ENCODE assay signal across 1 cellular context in the genomic region with DNA sequence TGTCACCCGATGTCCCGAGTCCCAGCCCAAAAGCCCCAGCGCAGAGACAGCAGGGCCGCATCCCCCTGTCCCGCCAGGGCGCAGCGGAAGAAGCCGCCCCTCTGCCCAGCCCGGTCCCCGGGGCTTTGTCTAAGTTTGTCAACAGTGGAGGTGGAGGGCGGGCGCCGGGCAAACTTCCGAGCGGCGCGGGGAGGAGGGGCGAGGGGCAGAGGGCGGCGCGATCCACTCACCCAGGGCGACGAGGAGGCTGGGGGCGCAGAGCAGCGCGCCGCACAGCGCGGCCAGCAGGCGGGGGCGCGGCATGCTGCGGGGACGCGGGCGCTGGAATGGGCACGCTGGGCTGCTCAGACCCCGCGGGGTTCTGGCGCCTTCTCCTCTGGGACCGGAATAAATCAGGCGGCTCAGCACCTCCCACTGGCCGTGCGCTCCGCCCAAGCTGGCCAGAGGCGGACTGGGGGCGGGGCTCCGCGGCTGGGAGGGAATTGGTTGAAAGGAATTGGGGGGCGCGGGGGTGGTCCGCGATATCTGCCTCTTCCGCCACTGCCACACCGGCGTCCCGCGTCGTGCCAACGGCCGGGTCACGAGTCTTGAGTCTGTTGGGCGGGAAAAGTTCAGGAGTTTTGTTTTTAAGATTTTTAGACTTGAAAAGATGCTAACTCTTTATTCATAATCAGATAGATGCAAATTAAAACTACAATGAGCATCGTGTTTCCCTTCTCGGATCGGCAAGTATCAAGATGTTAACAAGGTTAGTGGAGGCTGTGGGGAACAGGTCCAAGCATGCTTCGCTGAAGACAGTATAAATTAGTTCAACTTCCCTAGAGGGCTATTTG.
A peak's percentile ranks its signal among the peaks of the same experiment; 100 is the strongest.
TF ChIP-seq lines count a peak whose summit lies in the region.

A gene with protein sequence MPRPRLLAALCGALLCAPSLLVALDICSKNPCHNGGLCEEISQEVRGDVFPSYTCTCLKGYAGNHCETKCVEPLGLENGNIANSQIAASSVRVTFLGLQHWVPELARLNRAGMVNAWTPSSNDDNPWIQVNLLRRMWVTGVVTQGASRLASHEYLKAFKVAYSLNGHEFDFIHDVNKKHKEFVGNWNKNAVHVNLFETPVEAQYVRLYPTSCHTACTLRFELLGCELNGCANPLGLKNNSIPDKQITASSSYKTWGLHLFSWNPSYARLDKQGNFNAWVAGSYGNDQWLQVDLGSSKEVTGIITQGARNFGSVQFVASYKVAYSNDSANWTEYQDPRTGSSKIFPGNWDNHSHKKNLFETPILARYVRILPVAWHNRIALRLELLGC (minus strand): TSS at position 363 of the 833 bp plus-strand sequence. CDS start 60 bp downstream, at position 303.

TF ChIP-seq in GM23338, 12 proteins besides CTCF, POLR2A, EP300 and RAD21 (continued from another document):
- TF ChIP-seq, protein P1, sequence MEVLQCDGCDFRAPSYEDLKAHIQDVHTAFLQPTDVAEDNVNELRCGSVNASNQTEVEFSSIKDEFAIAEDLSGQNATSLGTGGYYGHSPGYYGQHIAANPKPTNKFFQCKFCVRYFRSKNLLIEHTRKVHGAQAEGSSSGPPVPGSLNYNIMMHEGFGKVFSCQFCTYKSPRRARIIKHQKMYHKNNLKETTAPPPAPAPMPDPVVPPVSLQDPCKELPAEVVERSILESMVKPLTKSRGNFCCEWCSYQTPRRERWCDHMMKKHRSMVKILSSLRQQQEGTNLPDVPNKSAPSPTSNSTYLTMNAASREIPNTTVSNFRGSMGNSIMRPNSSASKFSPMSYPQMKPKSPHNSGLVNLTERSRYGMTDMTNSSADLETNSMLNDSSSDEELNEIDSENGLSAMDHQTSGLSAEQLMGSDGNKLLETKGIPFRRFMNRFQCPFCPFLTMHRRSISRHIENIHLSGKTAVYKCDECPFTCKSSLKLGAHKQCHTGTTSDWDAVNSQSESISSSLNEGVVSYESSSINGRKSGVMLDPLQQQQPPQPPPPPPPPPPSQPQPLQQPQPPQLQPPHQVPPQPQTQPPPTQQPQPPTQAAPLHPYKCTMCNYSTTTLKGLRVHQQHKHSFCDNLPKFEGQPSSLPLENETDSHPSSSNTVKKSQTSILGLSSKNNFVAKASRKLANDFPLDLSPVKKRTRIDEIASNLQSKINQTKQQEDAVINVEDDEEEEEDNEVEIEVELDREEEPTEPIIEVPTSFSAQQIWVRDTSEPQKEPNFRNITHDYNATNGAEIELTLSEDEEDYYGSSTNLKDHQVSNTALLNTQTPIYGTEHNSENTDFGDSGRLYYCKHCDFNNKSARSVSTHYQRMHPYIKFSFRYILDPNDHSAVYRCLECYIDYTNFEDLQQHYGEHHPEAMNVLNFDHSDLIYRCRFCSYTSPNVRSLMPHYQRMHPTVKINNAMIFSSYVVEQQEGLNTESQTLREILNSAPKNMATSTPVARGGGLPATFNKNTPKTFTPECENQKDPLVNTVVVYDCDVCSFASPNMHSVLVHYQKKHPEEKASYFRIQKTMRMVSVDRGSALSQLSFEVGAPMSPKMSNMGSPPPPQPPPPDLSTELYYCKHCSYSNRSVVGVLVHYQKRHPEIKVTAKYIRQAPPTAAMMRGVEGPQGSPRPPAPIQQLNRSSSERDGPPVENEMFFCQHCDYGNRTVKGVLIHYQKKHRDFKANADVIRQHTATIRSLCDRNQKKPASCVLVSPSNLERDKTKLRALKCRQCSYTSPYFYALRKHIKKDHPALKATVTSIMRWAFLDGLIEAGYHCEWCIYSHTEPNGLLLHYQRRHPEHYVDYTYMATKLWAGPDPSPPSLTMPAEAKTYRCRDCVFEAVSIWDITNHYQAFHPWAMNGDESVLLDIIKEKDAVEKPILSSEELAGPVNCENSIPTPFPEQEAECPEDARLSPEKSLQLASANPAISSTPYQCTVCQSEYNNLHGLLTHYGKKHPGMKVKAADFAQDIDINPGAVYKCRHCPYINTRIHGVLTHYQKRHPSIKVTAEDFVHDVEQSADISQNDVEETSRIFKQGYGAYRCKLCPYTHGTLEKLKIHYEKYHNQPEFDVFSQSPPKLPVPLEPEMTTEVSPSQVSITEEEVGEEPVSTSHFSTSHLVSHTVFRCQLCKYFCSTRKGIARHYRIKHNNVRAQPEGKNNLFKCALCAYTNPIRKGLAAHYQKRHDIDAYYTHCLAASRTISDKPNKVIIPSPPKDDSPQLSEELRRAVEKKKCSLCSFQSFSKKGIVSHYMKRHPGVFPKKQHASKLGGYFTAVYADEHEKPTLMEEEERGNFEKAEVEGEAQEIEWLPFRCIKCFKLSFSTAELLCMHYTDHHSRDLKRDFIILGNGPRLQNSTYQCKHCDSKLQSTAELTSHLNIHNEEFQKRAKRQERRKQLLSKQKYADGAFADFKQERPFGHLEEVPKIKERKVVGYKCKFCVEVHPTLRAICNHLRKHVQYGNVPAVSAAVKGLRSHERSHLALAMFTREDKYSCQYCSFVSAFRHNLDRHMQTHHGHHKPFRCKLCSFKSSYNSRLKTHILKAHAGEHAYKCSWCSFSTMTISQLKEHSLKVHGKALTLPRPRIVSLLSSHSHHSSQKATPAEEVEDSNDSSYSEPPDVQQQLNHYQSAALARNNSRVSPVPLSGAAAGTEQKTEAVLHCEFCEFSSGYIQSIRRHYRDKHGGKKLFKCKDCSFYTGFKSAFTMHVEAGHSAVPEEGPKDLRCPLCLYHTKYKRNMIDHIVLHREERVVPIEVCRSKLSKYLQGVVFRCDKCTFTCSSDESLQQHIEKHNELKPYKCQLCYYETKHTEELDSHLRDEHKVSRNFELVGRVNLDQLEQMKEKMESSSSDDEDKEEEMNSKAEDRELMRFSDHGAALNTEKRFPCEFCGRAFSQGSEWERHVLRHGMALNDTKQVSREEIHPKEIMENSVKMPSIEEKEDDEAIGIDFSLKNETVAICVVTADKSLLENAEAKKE (CRISPR knock-in tag; IDR thresholded peaks at IDR 0.05), result no peak
- no peak for TF ChIP-seq NANOG (IDR thresholded peaks at IDR 0.05; ENCODE audit: borderline replicate concordance)
- peak; percentile 45; the same call in 1 of the 2 replicates for TF ChIP-seq CREB1 (CRISPR knock-in tag; IDR thresholded peaks at IDR 0.05; ENCODE audit: low read depth)
- TF ChIP-seq ZNF331 (CRISPR knock-in tag; IDR thresholded peaks at IDR 0.05; ENCODE audit: low read depth), result no peak
- TF ChIP-seq, protein P2, sequence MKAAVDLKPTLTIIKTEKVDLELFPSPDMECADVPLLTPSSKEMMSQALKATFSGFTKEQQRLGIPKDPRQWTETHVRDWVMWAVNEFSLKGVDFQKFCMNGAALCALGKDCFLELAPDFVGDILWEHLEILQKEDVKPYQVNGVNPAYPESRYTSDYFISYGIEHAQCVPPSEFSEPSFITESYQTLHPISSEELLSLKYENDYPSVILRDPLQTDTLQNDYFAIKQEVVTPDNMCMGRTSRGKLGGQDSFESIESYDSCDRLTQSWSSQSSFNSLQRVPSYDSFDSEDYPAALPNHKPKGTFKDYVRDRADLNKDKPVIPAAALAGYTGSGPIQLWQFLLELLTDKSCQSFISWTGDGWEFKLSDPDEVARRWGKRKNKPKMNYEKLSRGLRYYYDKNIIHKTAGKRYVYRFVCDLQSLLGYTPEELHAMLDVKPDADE (IDR thresholded peaks at IDR 0.05), result 0 out of 2 replicates have a peak, but pooled peaks have one; percentile 17
- no peak for TF ChIP-seq ZNF114 (CRISPR knock-in tag; IDR thresholded peaks at IDR 0.05)
- peak; percentile 94 for TF ChIP-seq POLR2AphosphoS5 (IDR thresholded peaks at IDR 0.05; ENCODE audit: low read depth)
- TF ChIP-seq, protein P3, sequence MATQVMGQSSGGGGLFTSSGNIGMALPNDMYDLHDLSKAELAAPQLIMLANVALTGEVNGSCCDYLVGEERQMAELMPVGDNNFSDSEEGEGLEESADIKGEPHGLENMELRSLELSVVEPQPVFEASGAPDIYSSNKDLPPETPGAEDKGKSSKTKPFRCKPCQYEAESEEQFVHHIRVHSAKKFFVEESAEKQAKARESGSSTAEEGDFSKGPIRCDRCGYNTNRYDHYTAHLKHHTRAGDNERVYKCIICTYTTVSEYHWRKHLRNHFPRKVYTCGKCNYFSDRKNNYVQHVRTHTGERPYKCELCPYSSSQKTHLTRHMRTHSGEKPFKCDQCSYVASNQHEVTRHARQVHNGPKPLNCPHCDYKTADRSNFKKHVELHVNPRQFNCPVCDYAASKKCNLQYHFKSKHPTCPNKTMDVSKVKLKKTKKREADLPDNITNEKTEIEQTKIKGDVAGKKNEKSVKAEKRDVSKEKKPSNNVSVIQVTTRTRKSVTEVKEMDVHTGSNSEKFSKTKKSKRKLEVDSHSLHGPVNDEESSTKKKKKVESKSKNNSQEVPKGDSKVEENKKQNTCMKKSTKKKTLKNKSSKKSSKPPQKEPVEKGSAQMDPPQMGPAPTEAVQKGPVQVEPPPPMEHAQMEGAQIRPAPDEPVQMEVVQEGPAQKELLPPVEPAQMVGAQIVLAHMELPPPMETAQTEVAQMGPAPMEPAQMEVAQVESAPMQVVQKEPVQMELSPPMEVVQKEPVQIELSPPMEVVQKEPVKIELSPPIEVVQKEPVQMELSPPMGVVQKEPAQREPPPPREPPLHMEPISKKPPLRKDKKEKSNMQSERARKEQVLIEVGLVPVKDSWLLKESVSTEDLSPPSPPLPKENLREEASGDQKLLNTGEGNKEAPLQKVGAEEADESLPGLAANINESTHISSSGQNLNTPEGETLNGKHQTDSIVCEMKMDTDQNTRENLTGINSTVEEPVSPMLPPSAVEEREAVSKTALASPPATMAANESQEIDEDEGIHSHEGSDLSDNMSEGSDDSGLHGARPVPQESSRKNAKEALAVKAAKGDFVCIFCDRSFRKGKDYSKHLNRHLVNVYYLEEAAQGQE (IDR thresholded peaks at IDR 0.05; ENCODE audit: unreplicated experiment), result no peak
